Comparison of ENCODE assay signal across 17 cellular contexts in the genomic region with DNA sequence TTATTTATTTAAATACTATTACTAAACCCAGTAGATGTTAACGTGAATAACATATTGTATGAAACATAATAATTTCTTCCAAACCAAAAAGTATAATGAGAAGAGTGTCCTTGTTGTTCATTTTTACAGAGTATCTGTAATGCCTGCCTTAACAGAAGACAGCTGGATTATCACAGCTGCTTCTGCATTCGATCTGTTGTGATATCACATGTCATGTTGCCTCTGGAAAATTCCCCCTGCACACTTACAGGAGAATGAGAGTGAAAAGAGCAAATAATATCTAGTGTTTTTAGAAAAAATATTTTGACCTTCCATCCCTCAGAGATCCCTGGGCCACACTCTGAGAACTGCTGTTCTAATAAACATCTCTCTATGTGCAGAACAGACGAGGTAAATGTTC.
A peak's percentile ranks its signal among the peaks of the same experiment; 100 is the strongest.
DNase-seq lines count a peak whose midpoint lies in the region; ATAC-seq and TF ChIP-seq lines count a peak whose summit lies in the region.
"Had no signal": no experiment of that assay in that cellular context is flagged by ENCODE, and none has a peak within 500 bp of the region (broad histone marks: within the 10 kb centered on the region; RNA-seq: fewer than 3 reads in every experiment).

No MANE protein-coding gene starts in this region.

- TF ChIP-seq RAD21 in IMR-90 (IDR thresholded peaks at IDR 0.05; ENCODE audit: low read length) = no peak

- H3K4me3 ChIP-seq in GM23248 = no peak overlapping the region
- H3K4me3 ChIP-seq in IMR-90 (ENCODE audit: insufficient read depth, low read depth, low read length) = no peak overlapping the region
- peak overlapping the region in 1 of 2 experiments; percentile 34 for H3K4me3 ChIP-seq in mesenchymal stem cell (ENCODE audit: insufficient read depth in 1 of 2, low read depth in 1 of 2, low read length in 2 of 2)
- no peak overlapping the region for H3K4me3 ChIP-seq in tibial artery
- no peak overlapping the region for H3K4me3 ChIP-seq in mammary epithelial cell (replicated peaks in 1 of 3; ENCODE audit: insufficient read depth in 1 of 3, low read depth in 2 of 3, low read length in 3 of 3)
- H3K4me3 ChIP-seq: esophagus muscularis mucosa had no signal

- H2BK15ac ChIP-seq in IMR-90 (ENCODE audit: low read depth, low read length) (no peak overlapping the region), mesenchymal stem cell (ENCODE audit: low read depth, poor library complexity, severe bottlenecking) (no peak overlapping the region)

- H2BK120ac ChIP-seq in IMR-90 (ENCODE audit: low read depth, low read length) (no peak overlapping the region), mesenchymal stem cell (ENCODE audit: low read depth, low read length) (no peak overlapping the region)

- H3K27ac ChIP-seq in GM23248 (no peak overlapping the region), IMR-90 (ENCODE audit: insufficient read depth, low read length) (no peak overlapping the region), mesenchymal stem cell (ENCODE audit: low read length, poor library complexity, severe bottlenecking) (no peak overlapping the region), tibial artery (no peak overlapping the region), mammary epithelial cell (ENCODE audit: insufficient read depth, low read depth, low read length) (no peak overlapping the region)
- H3K27ac ChIP-seq: esophagus muscularis mucosa had no signal

- no peak overlapping the region for H2AK9ac ChIP-seq in IMR-90 (replicated peaks; ENCODE audit: low read depth, low read length, poor library complexity)

- H4K8ac ChIP-seq in IMR-90 (ENCODE audit: low read depth in 2 of 2, low read length in 2 of 2) (no peak overlapping the region), mesenchymal stem cell (ENCODE audit: low read length) (no peak overlapping the region)

- BruUV-seq in IMR-90 (replicated peaks; lab: Mats Ljungman, UMichigan) (no TSS peak), mammary epithelial cell (replicated peaks; lab: Mats Ljungman, UMichigan) (no TSS peak)

- H2AK5ac ChIP-seq in IMR-90 (ENCODE audit: low read depth, low read length) (no peak overlapping the region), mesenchymal stem cell (ENCODE audit: low read length, severe bottlenecking) (no peak overlapping the region)

- H3K14ac ChIP-seq in IMR-90 (replicated peaks; ENCODE audit: low read depth, low read length) = no peak overlapping the region
- H3K14ac ChIP-seq in mesenchymal stem cell (ENCODE audit: low read length in 2 of 2) = no peak overlapping the region

- TF ChIP-seq CTCF in IMR-90 (conservative IDR thresholded peaks at IDR 0.05; ENCODE audit: low read depth, low read length) = no peak
- no peak for TF ChIP-seq CTCF in tibial artery (IDR thresholded peaks at IDR 0.05)
- TF ChIP-seq CTCF in mammary epithelial cell (conservative IDR thresholded peaks at IDR 0.05 in 1 of 2, IDR thresholded peaks at IDR 0.05 in 1 of 2; ENCODE audit: extremely low read depth in 1 of 2, insufficient read depth in 1 of 2, low read depth in 1 of 2, low read length in 2 of 2) = no peak

- H3K4me2 ChIP-seq in GM23248 (ENCODE audit: unreplicated experiment) (no peak overlapping the region), IMR-90 (ENCODE audit: low read depth, low read length) (no peak overlapping the region; the same call in 1 of the 2 replicates), mesenchymal stem cell (ENCODE audit: low read length, poor library complexity, severe bottlenecking) (no peak overlapping the region), mammary epithelial cell (ENCODE audit: insufficient read depth, low read depth, low read length) (no peak overlapping the region)

- no peak overlapping the region for H4K5ac ChIP-seq in IMR-90 (ENCODE audit: low read depth, low read length)

- DNase-seq in GM23248 (no peak), IMR-90 (no peak), mesenchymal stem cell (no peak), islet precursor cell (no peak), NCI-H748 treated with DMSO at 0.1 percent for 48 hours (lab: John Stamatoyannopoulos, UW) (no peak), tibial artery (no peak), mammary epithelial cell (no peak)
- DNase-seq: activated gamma-delta T cell treated with Interleukin-2 at 50 U/mL for 16 hours; CD4-positive, CD25-positive, alpha-beta regulatory T cell; DND-41; GOT3; left cardiac atrium; NCI-H510A; stimulated activated CD4-positive, alpha-beta T cell treated with anti-CD3 and anti-CD28 coated beads, Interleukin-15, amount 100 ng/mL, for 24 hours had no signal

- H3K23ac ChIP-seq in IMR-90 (ENCODE audit: low read depth, low read length) (no peak overlapping the region), mesenchymal stem cell (ENCODE audit: low read length in 2 of 2) (no peak overlapping the region)

- H3K4me1 ChIP-seq in GM23248 (ENCODE audit: insufficient read depth) = 0 out of 2 replicates have a peak, but pooled peaks cover 3% of the 10 kb centered on the region
- peaks cover 1% of the 10 kb centered on the region; the same call in 1 of the 2 replicates for H3K4me1 ChIP-seq in IMR-90 (ENCODE audit: control insufficient read depth, insufficient read depth, low read length)
- peaks cover 2% of the 10 kb centered on the region for H3K4me1 ChIP-seq in mesenchymal stem cell (ENCODE audit: control insufficient read depth, insufficient read depth, low read depth, low read length)
- H3K4me1 ChIP-seq in tibial artery = no peaks in the 10 kb centered on the region
- H3K4me1 ChIP-seq in mammary epithelial cell (ENCODE audit: insufficient read depth, low read length) = no peaks in the 10 kb centered on the region
- H3K4me1 ChIP-seq: esophagus muscularis mucosa had no signal

- H2BK20ac ChIP-seq in IMR-90 (ENCODE audit: low read depth, low read length) = no peak overlapping the region

- H3K36me3 ChIP-seq in GM23248 (ENCODE audit: low read depth) (no peaks in the 10 kb centered on the region), IMR-90 (ENCODE audit: control insufficient read depth, insufficient read depth, low read length) (no peaks in the 10 kb centered on the region), mesenchymal stem cell (ENCODE audit: control insufficient read depth in 1 of 2, insufficient read depth in 2 of 2, low read depth in 1 of 2, low read length in 2 of 2) (no peaks in the 10 kb centered on the region), tibial artery (no peaks in the 10 kb centered on the region), mammary epithelial cell (ENCODE audit: insufficient read depth, low read length) (no peaks in the 10 kb centered on the region)
- H3K36me3 ChIP-seq: esophagus muscularis mucosa had no signal

- dilution Hi-C loops in IMR-90 (cut with HindIII; ENCODE audit: low sequenced_read_pairs, unreplicated experiment) (no loop called here), mammary epithelial cell (cut with HindIII; ENCODE audit: low sequenced_read_pairs) (no loop called here)

- H3K79me1 ChIP-seq in IMR-90 (ENCODE audit: low read depth in 1 of 2, low read length in 2 of 2) = no peaks in the 10 kb centered on the region
- no peaks in the 10 kb centered on the region for H3K79me1 ChIP-seq in mesenchymal stem cell (replicated peaks; ENCODE audit: low read length, poor library complexity, severe bottlenecking)

- peak; percentile 13 for ATAC-seq in GM18502 (IDR thresholded peaks at IDR 0.05; ENCODE audit: poor library complexity, unreplicated experiment)
- peak; percentile 42 for ATAC-seq in IMR-90 (ENCODE audit: low read depth)
- ATAC-seq: left cardiac atrium, Panc1 had no signal

- H4K91ac ChIP-seq in IMR-90 (ENCODE audit: insufficient read depth, low read depth, low read length) (no peak overlapping the region), mesenchymal stem cell (ENCODE audit: low read length) (no peak overlapping the region)

- CTCF ChIA-PET in IMR-90 (lab: Yijun Ruan, JAX) (no interaction called here), mammary epithelial cell (lab: Charles Lee; ENCODE audit: low non-redundant PET) (no interaction called here)

- H3K18ac ChIP-seq in IMR-90 (ENCODE audit: low read depth, low read length) (no peak overlapping the region), mesenchymal stem cell (ENCODE audit: low read depth in 1 of 2, low read length in 2 of 2) (peak overlapping the region in 1 of 2 experiments; percentile 29)

- H3K4ac ChIP-seq in IMR-90 (ENCODE audit: low read depth, low read length) = no peak overlapping the region
- no peak overlapping the region for H3K4ac ChIP-seq in mesenchymal stem cell (ENCODE audit: low read depth in 1 of 2, low read length in 2 of 2)

- no peaks in the 10 kb centered on the region for H3K9me1 ChIP-seq in IMR-90 (ENCODE audit: insufficient read depth, low read length)

- H3F3A ChIP-seq in GM23248 (ENCODE audit: insufficient read depth) = no peaks in the 10 kb centered on the region

- H2AFZ ChIP-seq in GM23248 (peak overlapping the region; percentile 46; the same call in 1 of the 2 replicates), IMR-90 (replicated peaks; ENCODE audit: low read length, poor library complexity) (peak overlapping the region; percentile 9), mesenchymal stem cell (ENCODE audit: low read depth, low read length) (no peak overlapping the region), mammary epithelial cell (ENCODE audit: low read depth, low read length) (no peak overlapping the region)

- H2BK5ac ChIP-seq in IMR-90 (ENCODE audit: low read depth, low read length, poor library complexity, severe bottlenecking) (no peak overlapping the region), mesenchymal stem cell (ENCODE audit: low read depth, low read length, poor library complexity, severe bottlenecking) (no peak overlapping the region)

- in situ Hi-C loops in GM23248 (cut with MboI) (no loop called here), IMR-90 (cut with MboI; ENCODE audit: low sequenced_read_pairs) (no loop called here), mammary epithelial cell (cut with MboI; ENCODE audit: low sequenced_read_pairs in 2 of 2) (no loop called here)

- intact Hi-C loops in IMR-90 (cut with micrococcal nuclease) = no loop called here
- intact Hi-C loops in tibial artery (cut with DNase I; ENCODE audit: low total_unique reads) = no loop called here
- intact Hi-C loops in mammary epithelial cell (cut with micrococcal nuclease) = no loop called here

- H3K56ac ChIP-seq in IMR-90 (ENCODE audit: extremely low read depth, insufficient read depth, low read length) = no peak overlapping the region

- H4K20me1 ChIP-seq in GM23248 (ENCODE audit: insufficient read depth) (no peaks in the 10 kb centered on the region), IMR-90 (ENCODE audit: insufficient read depth, low read length) (no peaks in the 10 kb centered on the region), mammary epithelial cell (ENCODE audit: insufficient read depth, low read length) (no peaks in the 10 kb centered on the region)

- no peak overlapping the region for H2BK12ac ChIP-seq in mesenchymal stem cell (ENCODE audit: low read length in 2 of 2)

- H3K27me3 ChIP-seq in GM23248 (replicated peaks; ENCODE audit: insufficient read depth) (no peaks in the 10 kb centered on the region), IMR-90 (ENCODE audit: control insufficient read depth, insufficient read depth, low read length) (no peaks in the 10 kb centered on the region; the same call in 1 of the 2 replicates), mesenchymal stem cell (ENCODE audit: control insufficient read depth in 1 of 2, insufficient read depth in 1 of 2, low read length in 2 of 2) (no peaks in the 10 kb centered on the region), tibial artery (no peaks in the 10 kb centered on the region), mammary epithelial cell (ENCODE audit: insufficient read depth, low read length) (peaks cover 3% of the 10 kb centered on the region)
- H3K27me3 ChIP-seq: esophagus muscularis mucosa had no signal

- no peak for TF ChIP-seq POLR2A in IMR-90 (IDR thresholded peaks at IDR 0.05; ENCODE audit: low read depth, low read length)

- H3K9me3 ChIP-seq in GM23248 (ENCODE audit: low read depth) (no peaks in the 10 kb centered on the region), IMR-90 (ENCODE audit: control insufficient read depth, insufficient read depth, low read length) (no peaks in the 10 kb centered on the region), mesenchymal stem cell (ENCODE audit: control insufficient read depth, low read length) (no peaks in the 10 kb centered on the region), tibial artery (no peaks in the 10 kb centered on the region), mammary epithelial cell (replicated peaks; ENCODE audit: insufficient read depth, low read length) (no peaks in the 10 kb centered on the region)
- H3K9me3 ChIP-seq: esophagus muscularis mucosa had no signal

- WGBS in GM23248 (ENCODE audit: low coverage in 1 of 2, low lambda C conversion rate in 2 of 2, missing lambda C conversion rate in 2 of 2), 2 experiments = 32 to 33% methylated on average over 3 of the region's 3 CpGs
- WGBS in IMR-90 (ENCODE audit: extremely low coverage in 2 of 2, insufficient read length in 1 of 2), 2 experiments = 17% methylated on average over 1 of the region's 3 CpGs; no CpG with 5 or more reads in 1 of the 2 experiments
- WGBS in mesenchymal stem cell = 20% methylated on average over 1 of the region's 3 CpGs
- 64% methylated on average over 3 of the region's 3 CpGs for WGBS in mammary epithelial cell (ENCODE audit: low coverage, missing lambda C conversion rate)

- H3K79me2 ChIP-seq in GM23248 (ENCODE audit: insufficient read depth) = no peaks in the 10 kb centered on the region
- H3K79me2 ChIP-seq in mammary epithelial cell (ENCODE audit: insufficient read depth, low read length) = no peaks in the 10 kb centered on the region

- H3K9ac ChIP-seq in GM23248 (no peak overlapping the region), IMR-90 (ENCODE audit: low read depth, low read length) (no peak overlapping the region), mesenchymal stem cell (ENCODE audit: low read length) (peak overlapping the region; percentile 32), mammary epithelial cell (ENCODE audit: insufficient read depth, low read length) (no peak overlapping the region)

- no peaks in the 10 kb centered on the region for H3K9me2 ChIP-seq in GM23248 (ENCODE audit: insufficient read depth)

- POLR2A ChIA-PET in IMR-90 (lab: Charles Lee; ENCODE audit: unreplicated experiment) = no interaction called here

Comparison
In these comparisons a context has a peak if more than half of its experiments do, and no peak if none do; other contexts are left out.
1. H2AFZ ChIP-seq: peak in GM23248 (single experiment) and IMR-90 (single experiment); none in mesenchymal stem cell (single experiment) and mammary epithelial cell (single experiment).